Comparison of ENCODE assay signal across 11 cellular contexts in the genomic region with DNA sequence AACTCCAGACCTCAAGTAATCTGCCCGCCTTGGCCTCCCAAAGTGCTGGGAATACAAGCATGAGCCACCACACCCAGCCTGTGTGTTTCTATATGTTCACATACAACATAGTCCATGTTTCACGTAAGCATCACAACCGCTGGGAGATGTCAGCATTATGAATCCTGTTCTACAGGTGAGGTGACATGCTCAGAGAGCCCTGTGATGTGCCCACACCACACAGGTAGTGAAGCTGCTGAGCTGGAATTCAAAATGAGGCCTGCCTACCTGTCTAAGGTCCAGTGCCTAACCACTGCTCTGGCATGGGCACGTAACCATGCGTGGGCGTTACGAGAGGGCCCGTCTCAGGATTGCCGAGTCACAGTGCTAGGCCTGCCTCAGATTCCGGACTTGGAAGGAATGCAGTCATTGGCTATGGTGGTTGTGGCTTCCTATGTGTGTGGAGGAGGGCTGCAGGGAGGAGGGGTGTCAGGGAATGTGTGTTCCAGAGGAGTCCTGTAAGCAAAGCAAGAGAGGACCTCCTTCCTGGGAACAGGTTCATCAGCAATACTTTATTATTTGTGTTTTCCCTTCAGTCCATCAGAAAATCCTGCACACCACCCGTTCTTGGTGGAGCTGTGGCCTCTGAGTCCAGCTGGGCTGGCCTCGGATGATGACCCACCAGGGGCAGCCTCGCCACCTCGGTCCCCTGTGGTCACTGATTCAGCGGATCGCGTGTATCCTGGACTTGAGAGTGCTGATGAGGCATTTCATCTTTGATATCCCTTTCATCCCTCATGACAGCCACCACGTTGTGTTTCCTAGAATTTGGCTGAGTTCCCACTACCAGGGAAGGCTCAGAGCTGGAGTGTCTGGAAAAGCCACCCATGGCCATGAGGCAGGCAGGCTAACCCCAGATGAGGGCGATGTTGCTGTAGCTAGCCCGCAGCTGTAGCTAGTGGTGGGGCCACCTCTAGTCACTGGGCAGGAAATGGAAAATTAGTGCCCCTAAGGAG. TPM values are rescaled to one million over a fixed set of nuclear protein-coding genes. Genes with fewer than 3 reads are reported as not detected.
A peak's percentile ranks its signal among the peaks of the same experiment; 100 is the strongest.
DNase-seq lines count a peak whose midpoint lies in the region; ATAC-seq and TF ChIP-seq lines count a peak whose summit lies in the region.
"Had no signal": no experiment of that assay in that cellular context is flagged by ENCODE, and none has a peak within 500 bp of the region (broad histone marks: within the 10 kb centered on the region; RNA-seq: fewer than 3 reads in every experiment).

No MANE protein-coding gene starts in this region.

- H3K4me3 ChIP-seq in brain microvascular endothelial cell (ENCODE audit: low read depth, low read length): no peak overlapping the region
- H3K4me3 ChIP-seq: hepatocyte, ovary had no signal

- no peak for ATAC-seq in GM21526 (IDR thresholded peaks at IDR 0.05; ENCODE audit: low FRiP score, unreplicated experiment)
- no peak for ATAC-seq in GM21619 (IDR thresholded peaks at IDR 0.05; ENCODE audit: unreplicated experiment)
- no peak for ATAC-seq in GM19324 (IDR thresholded peaks at IDR 0.05; ENCODE audit: low FRiP score, unreplicated experiment)

- peak; percentile 43 for TF ChIP-seq CTCF in brain microvascular endothelial cell (IDR thresholded peaks at IDR 0.05; ENCODE audit: low read depth, low read length, missing control alignments)

- H3K27me3 ChIP-seq in brain microvascular endothelial cell (replicated peaks): no peaks in the 10 kb centered on the region
- H3K27me3 ChIP-seq: hepatocyte, ovary had no signal

- in situ Hi-C loops in brain microvascular endothelial cell (cut with HindIII; ENCODE audit: low pct_ligation_motif_present, low sequenced_read_pairs): loop anchor here (25.0 kb wide), 1 partner anchor 178 kb away; no protein-coding TSS in a partner anchor

- no peak overlapping the region for H3K27ac ChIP-seq in brain microvascular endothelial cell
- H3K27ac ChIP-seq: hepatocyte had no signal

- no peaks in the 10 kb centered on the region for H3K36me3 ChIP-seq in brain microvascular endothelial cell (replicated peaks)
- H3K36me3 ChIP-seq: ovary had no signal

- peak; percentile 49 for DNase-seq in AG20443 (ENCODE audit: low spot score)
- peak; percentile 83 for DNase-seq in HS-27A (ENCODE audit: low read depth)
- peak; percentile 55 for DNase-seq in brain microvascular endothelial cell
- peak; percentile 97 for DNase-seq in myocyte (ENCODE audit: low read depth)
- DNase-seq in NCI-H2171 (lab: John Stamatoyannopoulos, UW): no peak
- DNase-seq: amniotic stem cell had no signal

RNA-seq across cellular contexts. Expression of a gene that starts 31.1 kb away (rescaled TPM):
- 7.0 and 8.3 TPM in 2 replicates for total RNA-seq in myocyte
- polyA plus RNA-seq in myocyte (2012): 9.1 TPM
